Comparison of ENCODE assay signal across 8 cellular contexts in the genomic region with DNA sequence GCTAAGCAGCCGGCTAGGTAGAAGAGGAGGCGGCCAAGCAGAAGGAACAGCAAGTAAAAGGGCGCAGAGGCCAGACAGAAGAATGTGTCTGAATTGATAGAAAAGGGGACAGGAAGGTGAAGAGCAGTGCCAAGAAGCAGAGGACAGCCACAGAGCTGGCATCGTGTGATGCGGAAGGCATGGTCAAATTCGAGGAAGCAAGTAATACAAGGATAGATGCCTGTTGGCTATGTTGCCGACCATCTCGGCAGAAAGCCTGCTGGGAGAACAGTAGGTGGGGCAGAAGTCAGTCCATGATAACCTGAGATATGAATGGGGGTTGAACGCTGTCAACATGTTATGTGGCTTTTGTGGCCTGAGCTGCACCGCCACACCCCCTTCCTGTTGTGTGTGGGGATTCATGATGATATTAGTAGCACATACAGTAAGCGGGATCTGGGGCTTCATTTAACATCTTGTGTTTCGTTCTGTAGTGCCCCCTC.
A peak's percentile ranks its signal among the peaks of the same experiment; 100 is the strongest.
DNase-seq lines count a peak whose midpoint lies in the region; ATAC-seq lines count a peak whose summit lies in the region.

No MANE protein-coding gene starts in this region.

- peaks cover 76% of the 10 kb centered on the region for H3K4me1 Mint-ChIP-seq in activated naive CD8-positive, alpha-beta T cell (ENCODE audit: low read depth)

- H3K36me3 Mint-ChIP-seq in activated naive CD8-positive, alpha-beta T cell = no peaks in the 10 kb centered on the region

- no peaks in the 10 kb centered on the region for H3K9me3 Mint-ChIP-seq in activated naive CD8-positive, alpha-beta T cell (ENCODE audit: low read depth)

- DNase-seq in T-helper 2 cell = peak; percentile 39 to 95 (median 66)
- DNase-seq in stimulated activated CD8-positive, alpha-beta memory T cell treated with anti-CD3 and anti-CD28 coated beads, Interleukin-4, amount 100 ng/mL, for 1 hour (ENCODE audit: low read depth in 2 of 2, low spot score in 1 of 2) = peak; percentile 34 to 48
- DNase-seq in NCI-H187 treated with DMSO at 0.1 percent for 48 hours (lab: John Stamatoyannopoulos, UW) = no peak
- no peak for DNase-seq in D341Med (ENCODE audit: low spot score)
- no peak for DNase-seq in HK-2 (ENCODE audit: unreplicated experiment)

- H3K27me3 Mint-ChIP-seq in activated naive CD8-positive, alpha-beta T cell = no peaks in the 10 kb centered on the region

- ATAC-seq in GM21576 (IDR thresholded peaks at IDR 0.05; ENCODE audit: unreplicated experiment) = peak; percentile 57
- no peak for ATAC-seq in GM19467 (IDR thresholded peaks at IDR 0.05; ENCODE audit: unreplicated experiment)

- peak overlapping the region; percentile 74 for H3K4me3 Mint-ChIP-seq in activated naive CD8-positive, alpha-beta T cell

- H3K27ac Mint-ChIP-seq in activated naive CD8-positive, alpha-beta T cell = peak overlapping the region; percentile 55

Comparison
In these comparisons a context has a peak if more than half of its experiments do, and no peak if none do; other contexts are left out.
1. DNase-seq: peak in T-helper 2 cell (5 of 5) and stimulated activated CD8-positive, alpha-beta memory T cell treated with anti-CD3 and anti-CD28 coated beads, Interleukin-4, amount 100 ng/mL, for 1 hour (2 of 2); none in NCI-H187 treated with DMSO at 0.1 percent for 48 hours (single experiment), D341Med (single experiment) and HK-2 (single experiment).